Comparison of ENCODE assay signal across 9 cellular contexts in genomic region chr17:40547785-40548478, GRCh38. TPM values are rescaled to one million over a fixed set of nuclear protein-coding genes. Genes with fewer than 3 reads are reported as not detected.
DNase-seq lines count a peak whose midpoint lies in the region; ATAC-seq, FAIRE-seq and TF ChIP-seq lines count a peak whose summit lies in the region.
"Had no signal": no experiment of that assay in that cellular context is flagged by ENCODE, and none has a peak within 500 bp of the region (broad histone marks: within the 10 kb centered on the region; RNA-seq: fewer than 3 reads in every experiment).

No MANE protein-coding gene starts in this region.

- H3K27me3 Mint-ChIP-seq in IgD-negative memory B cell, result peaks cover 1% of the 10 kb centered on the region
- peaks cover 7 to 15% of the 10 kb centered on the region in 2 donors for H3K27me3 Mint-ChIP-seq in natural killer cell treated with Interleukin-12 subunit alpha and Interleukin-12 subunit beta and Interleukin-15 and Interleukin-18, amount 100 ng/mL, for 72 hours

- peak in 1 of 2 donors; percentile 7 for ATAC-seq in natural killer cell treated with Interleukin-12 subunit alpha and Interleukin-12 subunit beta and Interleukin-15 and Interleukin-18, amount 100 ng/mL, for 72 hours
- no peak for ATAC-seq in HG03025 (IDR thresholded peaks at IDR 0.05; ENCODE audit: low FRiP score, unreplicated experiment)

- peaks cover 6% of the 10 kb centered on the region for H3K79me2 ChIP-seq in ACC112 (ENCODE audit: control insufficient read depth, insufficient read depth, low read length, unreplicated experiment)

- DNase-seq in bronchial epithelial cell (ENCODE audit: low read depth) (no peak), HK-2 (ENCODE audit: unreplicated experiment) (no peak), GM20000 (ENCODE audit: low spot score) (no peak)
- no peak for DNase-seq in natural killer cell treated with Interleukin-12 subunit alpha and Interleukin-12 subunit beta and Interleukin-15 and Interleukin-18, amount 100 ng/mL, for 72 hours (ENCODE audit: low spot score)
- no peak for DNase-seq in stimulated activated CD4-positive, alpha-beta T cell treated with anti-CD3 and anti-CD28 coated beads, Interleukin-1b, Interleukin-23, amount 100 ng/mL, for 48 hours

- peaks cover 62% of the 10 kb centered on the region for H3K4me1 ChIP-seq in ACC112 (ENCODE audit: control insufficient read depth, insufficient read depth, low read length, unreplicated experiment)

- H3K4me3 Mint-ChIP-seq in IgD-negative memory B cell, result peak overlapping the region in 3 of 4 donors; percentile 2 to 89 (median 88)
- H3K4me3 Mint-ChIP-seq in natural killer cell treated with Interleukin-12 subunit alpha and Interleukin-12 subunit beta and Interleukin-15 and Interleukin-18, amount 100 ng/mL, for 72 hours, result no peak overlapping the region

- no peak overlapping the region for H3K4me3 ChIP-seq in ACC112 (ENCODE audit: low read depth, low read length)
- no peak overlapping the region for H3K4me3 ChIP-seq in bronchial epithelial cell (ENCODE audit: low read depth, low read length)

- no peaks in the 10 kb centered on the region for H3K9me3 Mint-ChIP-seq in IgD-negative memory B cell
- H3K9me3 Mint-ChIP-seq in natural killer cell treated with Interleukin-12 subunit alpha and Interleukin-12 subunit beta and Interleukin-15 and Interleukin-18, amount 100 ng/mL, for 72 hours, result no peaks in the 10 kb centered on the region

- TF ChIP-seq CTCF in bronchial epithelial cell (IDR thresholded peaks at IDR 0.05; ENCODE audit: insufficient read depth, low read length, severe bottlenecking), result no peak
- no peak for TF ChIP-seq CTCF in GM20000 (IDR thresholded peaks at IDR 0.05; ENCODE audit: extremely low read depth, missing control alignments)

- no peaks in the 10 kb centered on the region for H3K36me3 ChIP-seq in ACC112 (ENCODE audit: insufficient read depth, low read length)
- no peaks in the 10 kb centered on the region for H3K36me3 ChIP-seq in bronchial epithelial cell (ENCODE audit: control insufficient read depth, insufficient read depth, low read length)

- peak overlapping the region; percentile 81 to 96 (median 90) for H3K27ac Mint-ChIP-seq in IgD-negative memory B cell
- H3K27ac Mint-ChIP-seq in natural killer cell treated with Interleukin-12 subunit alpha and Interleukin-12 subunit beta and Interleukin-15 and Interleukin-18, amount 100 ng/mL, for 72 hours, result peak overlapping the region; percentile 6 to 10

- H2AFZ ChIP-seq in ACC112 (ENCODE audit: low read length, unreplicated experiment), result no peak overlapping the region

- H3K27me3 ChIP-seq in ACC112 (ENCODE audit: insufficient read depth, low read length) (no peaks in the 10 kb centered on the region), bronchial epithelial cell (ENCODE audit: control insufficient read depth, insufficient read depth, low read length) (no peaks in the 10 kb centered on the region)

- H3K27ac ChIP-seq in ACC112 (ENCODE audit: low read depth, low read length), result peak overlapping the region; percentile 100

- H3K4me1 Mint-ChIP-seq in IgD-negative memory B cell, result peaks cover 45 to 63% (median 54%) of the 10 kb centered on the region in 3 donors
- peaks cover 33 to 38% of the 10 kb centered on the region in 2 donors for H3K4me1 Mint-ChIP-seq in natural killer cell treated with Interleukin-12 subunit alpha and Interleukin-12 subunit beta and Interleukin-15 and Interleukin-18, amount 100 ng/mL, for 72 hours (ENCODE audit: low read depth in 2 of 2)

- no peaks in the 10 kb centered on the region for H3K36me3 Mint-ChIP-seq in IgD-negative memory B cell
- no peaks in the 10 kb centered on the region for H3K36me3 Mint-ChIP-seq in natural killer cell treated with Interleukin-12 subunit alpha and Interleukin-12 subunit beta and Interleukin-15 and Interleukin-18, amount 100 ng/mL, for 72 hours

- FAIRE-seq in bronchial epithelial cell (lab: Jason Lieb, UNC), result peak; percentile 66

RNA-seq across cellular contexts. Expression of gene CCR7, which starts 17.3 kb away (rescaled TPM):
- 257 TPM for polyA plus RNA-seq in IgD-negative memory B cell
- not detected in 2 replicates for total RNA-seq in bronchial epithelial cell
- total RNA-seq in natural killer cell treated with Interleukin-12 subunit alpha and Interleukin-12 subunit beta and Interleukin-15 and Interleukin-18, amount 100 ng/mL, for 72 hours, result 10 to 100 TPM; 65.7 to 71.1 TPM
- total RNA-seq: myocyte had no signal

RNA-seq across cellular contexts. Expression of gene TNS4, which starts 46.5 kb away (rescaled TPM):
- polyA plus RNA-seq in IgD-negative memory B cell, result not detected
- total RNA-seq in bronchial epithelial cell, result 22.0 and 27.1 TPM in 2 replicates
- total RNA-seq in natural killer cell treated with Interleukin-12 subunit alpha and Interleukin-12 subunit beta and Interleukin-15 and Interleukin-18, amount 100 ng/mL, for 72 hours, result 1 to 10 TPM in 1 of 2 donors, under 1 TPM in 1; 0.76 to 2.9 TPM
- total RNA-seq: myocyte had no signal

Comparison
In these comparisons a context has a peak if more than half of its experiments do, and no peak if none do; other contexts are left out.
1. RNA of gene CCR7, which starts 17.3 kb away (total RNA-seq): 65.7 to 71.1 TPM in natural killer cell treated with Interleukin-12 subunit alpha and Interleukin-12 subunit beta and Interleukin-15 and Interleukin-18, amount 100 ng/mL, for 72 hours; not detected in bronchial epithelial cell; every median in the first group is over 10 times any median in the second.